2 cellular contexts compared by ENCODE assay signal in the genomic region with DNA sequence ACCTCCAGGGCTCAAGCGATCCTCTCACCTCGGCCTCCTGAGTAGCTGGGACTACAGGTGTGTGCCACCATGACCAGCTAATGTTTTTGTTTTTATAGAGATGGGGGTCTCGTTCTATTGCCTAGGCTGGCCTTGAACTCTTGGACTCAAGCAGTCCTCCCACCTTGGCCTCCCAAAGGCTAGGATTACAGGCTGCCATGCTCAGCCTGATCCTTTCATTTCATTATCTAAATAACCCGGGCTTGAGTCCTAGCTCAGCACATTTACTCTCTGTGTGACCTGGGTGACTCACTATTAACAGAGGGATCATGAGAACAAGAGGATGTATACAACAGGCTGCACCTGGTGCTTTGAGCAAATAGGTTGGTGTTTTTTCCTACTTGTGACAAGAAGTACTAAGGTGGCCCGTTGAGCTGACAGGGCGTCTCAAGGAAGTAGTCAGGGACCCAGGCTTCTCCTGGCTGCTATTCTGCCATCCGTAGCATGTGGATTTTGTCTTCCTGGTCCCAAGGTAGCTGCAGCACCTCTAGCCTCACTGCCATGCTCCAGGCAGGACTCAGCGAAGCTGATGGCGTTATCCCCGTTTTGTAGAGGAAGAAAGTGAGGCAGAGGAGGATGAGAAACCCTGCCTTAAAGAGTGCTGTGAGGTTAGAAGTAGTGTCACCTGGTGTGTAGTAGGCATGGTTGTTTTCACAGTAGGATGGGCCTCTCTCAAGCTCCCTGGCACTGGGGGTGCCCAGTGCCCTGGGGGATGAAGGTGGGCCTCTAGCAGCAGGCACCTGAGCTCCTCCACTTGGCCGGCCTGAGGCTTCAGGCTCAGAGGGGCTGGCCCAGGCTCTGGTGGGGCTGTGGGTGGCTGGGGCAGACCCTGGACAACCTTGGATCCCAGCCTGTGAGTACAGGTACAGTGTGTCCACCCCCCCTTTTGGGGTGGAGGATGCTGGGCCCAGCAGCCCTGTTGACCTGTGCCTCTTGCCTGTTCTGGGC.
TF ChIP-seq lines count a peak whose summit lies in the region.

No MANE protein-coding gene starts in this region.

TF ChIP-seq in WTC11, 78 proteins besides CTCF, POLR2A, EP300 and RAD21 (continued from another document):
- no peak for TF ChIP-seq ZNF281 (CRISPR knock-in tag; IDR thresholded peaks at IDR 0.05)
- no peak for TF ChIP-seq GRHL2 (CRISPR knock-in tag; IDR thresholded peaks at IDR 0.05; ENCODE audit: insufficient replicate concordance, severe bottlenecking)
- no peak for TF ChIP-seq SMAD4 (CRISPR knock-in tag; IDR thresholded peaks at IDR 0.05)
- TF ChIP-seq ZMAT4 (CRISPR knock-in tag; IDR thresholded peaks at IDR 0.05): no peak
- TF ChIP-seq IRF2 (CRISPR knock-in tag; IDR thresholded peaks at IDR 0.05; ENCODE audit: borderline replicate concordance, low read depth): no peak

TF ChIP-seq in HepG2, 621 proteins besides CTCF, POLR2A, EP300 and RAD21 (continued from another document and continues in another):
- TF ChIP-seq DNMT3B (CRISPR knock-in tag; conservative IDR thresholded peaks at IDR 0.05): no peak
- TF ChIP-seq RAD51 (IDR thresholded peaks at IDR 0.05; ENCODE audit: borderline replicate concordance): no peak
- no peak for TF ChIP-seq ZNF552 (CRISPR knock-in tag; IDR thresholded peaks at IDR 0.05; ENCODE audit: borderline replicate concordance)
- TF ChIP-seq ZNF441 (CRISPR knock-in tag; IDR thresholded peaks at IDR 0.05; ENCODE audit: borderline replicate concordance): no peak
- TF ChIP-seq POLR2G (IDR thresholded peaks at IDR 0.05; ENCODE audit: low read depth, low read length): no peak
- TF ChIP-seq TAF15 (IDR thresholded peaks at IDR 0.05; ENCODE audit: low read depth, low read length, poor library complexity, severe bottlenecking): no peak
- TF ChIP-seq, protein P1, sequence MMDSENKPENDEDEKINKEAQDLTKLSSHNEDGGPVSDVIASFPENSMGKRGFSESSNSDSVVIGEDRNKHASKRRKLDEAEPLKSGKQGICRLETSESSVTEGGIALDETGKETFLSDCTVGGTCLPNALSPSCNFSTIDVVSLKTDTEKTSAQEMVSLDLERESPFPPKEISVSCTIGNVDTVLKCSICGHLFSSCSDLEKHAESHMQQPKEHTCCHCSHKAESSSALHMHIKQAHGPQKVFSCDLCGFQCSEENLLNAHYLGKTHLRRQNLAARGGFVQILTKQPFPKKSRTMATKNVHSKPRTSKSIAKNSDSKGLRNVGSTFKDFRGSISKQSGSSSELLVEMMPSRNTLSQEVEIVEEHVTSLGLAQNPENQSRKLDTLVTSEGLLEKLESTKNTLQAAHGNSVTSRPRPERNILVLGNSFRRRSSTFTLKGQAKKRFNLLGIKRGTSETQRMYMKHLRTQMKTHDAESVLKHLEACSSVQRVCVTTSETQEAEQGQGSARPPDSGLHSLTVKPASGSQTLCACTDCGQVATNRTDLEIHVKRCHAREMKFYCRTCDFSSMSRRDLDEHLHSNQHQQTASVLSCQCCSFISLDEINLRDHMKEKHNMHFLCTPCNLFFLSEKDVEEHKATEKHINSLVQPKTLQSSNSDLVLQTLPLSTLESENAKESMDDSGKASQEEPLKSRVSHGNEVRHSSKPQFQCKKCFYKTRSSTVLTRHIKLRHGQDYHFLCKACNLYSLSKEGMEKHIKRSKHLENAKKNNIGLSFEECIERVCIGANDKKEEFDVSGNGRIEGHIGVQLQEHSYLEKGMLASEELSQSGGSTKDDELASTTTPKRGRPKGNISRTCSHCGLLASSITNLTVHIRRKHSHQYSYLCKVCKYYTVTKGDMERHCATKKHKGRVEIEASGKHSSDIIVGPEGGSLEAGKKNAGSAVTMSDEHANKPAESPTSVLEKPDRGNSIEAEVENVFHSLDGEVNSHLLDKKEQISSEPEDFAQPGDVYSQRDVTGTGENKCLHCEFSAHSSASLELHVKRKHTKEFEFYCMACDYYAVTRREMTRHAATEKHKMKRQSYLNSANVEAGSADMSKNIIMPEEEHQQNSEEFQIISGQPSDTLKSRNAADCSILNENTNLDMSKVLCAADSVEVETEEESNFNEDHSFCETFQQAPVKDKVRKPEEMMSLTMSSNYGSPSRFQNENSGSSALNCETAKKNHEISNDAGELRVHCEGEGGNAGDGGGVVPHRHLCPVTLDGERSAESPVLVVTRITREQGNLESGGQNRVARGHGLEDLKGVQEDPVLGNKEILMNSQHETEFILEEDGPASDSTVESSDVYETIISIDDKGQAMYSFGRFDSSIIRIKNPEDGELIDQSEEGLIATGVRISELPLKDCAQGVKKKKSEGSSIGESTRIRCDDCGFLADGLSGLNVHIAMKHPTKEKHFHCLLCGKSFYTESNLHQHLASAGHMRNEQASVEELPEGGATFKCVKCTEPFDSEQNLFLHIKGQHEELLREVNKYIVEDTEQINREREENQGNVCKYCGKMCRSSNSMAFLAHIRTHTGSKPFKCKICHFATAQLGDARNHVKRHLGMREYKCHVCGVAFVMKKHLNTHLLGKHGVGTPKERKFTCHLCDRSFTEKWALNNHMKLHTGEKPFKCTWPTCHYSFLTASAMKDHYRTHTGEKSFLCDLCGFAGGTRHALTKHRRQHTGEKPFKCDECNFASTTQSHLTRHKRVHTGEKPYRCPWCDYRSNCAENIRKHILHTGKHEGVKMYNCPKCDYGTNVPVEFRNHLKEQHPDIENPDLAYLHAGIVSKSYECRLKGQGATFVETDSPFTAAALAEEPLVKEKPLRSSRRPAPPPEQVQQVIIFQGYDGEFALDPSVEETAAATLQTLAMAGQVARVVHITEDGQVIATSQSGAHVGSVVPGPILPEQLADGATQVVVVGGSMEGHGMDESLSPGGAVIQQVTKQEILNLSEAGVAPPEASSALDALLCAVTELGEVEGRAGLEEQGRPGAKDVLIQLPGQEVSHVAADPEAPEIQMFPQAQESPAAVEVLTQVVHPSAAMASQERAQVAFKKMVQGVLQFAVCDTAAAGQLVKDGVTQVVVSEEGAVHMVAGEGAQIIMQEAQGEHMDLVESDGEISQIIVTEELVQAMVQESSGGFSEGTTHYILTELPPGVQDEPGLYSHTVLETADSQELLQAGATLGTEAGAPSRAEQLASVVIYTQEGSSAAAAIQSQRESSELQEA (CRISPR knock-in tag; IDR thresholded peaks at IDR 0.05; ENCODE audit: not compliant biosample characterization): no peak
- no peak for TF ChIP-seq ZNF468 (CRISPR knock-in tag; IDR thresholded peaks at IDR 0.05)
- TF ChIP-seq HDAC2 (CRISPR knock-in tag; IDR thresholded peaks at IDR 0.05): 0 out of 2 replicates have a peak, but pooled peaks have one; percentile 29
- no peak for TF ChIP-seq RFX1 (IDR thresholded peaks at IDR 0.05)
- TF ChIP-seq, protein P2, sequence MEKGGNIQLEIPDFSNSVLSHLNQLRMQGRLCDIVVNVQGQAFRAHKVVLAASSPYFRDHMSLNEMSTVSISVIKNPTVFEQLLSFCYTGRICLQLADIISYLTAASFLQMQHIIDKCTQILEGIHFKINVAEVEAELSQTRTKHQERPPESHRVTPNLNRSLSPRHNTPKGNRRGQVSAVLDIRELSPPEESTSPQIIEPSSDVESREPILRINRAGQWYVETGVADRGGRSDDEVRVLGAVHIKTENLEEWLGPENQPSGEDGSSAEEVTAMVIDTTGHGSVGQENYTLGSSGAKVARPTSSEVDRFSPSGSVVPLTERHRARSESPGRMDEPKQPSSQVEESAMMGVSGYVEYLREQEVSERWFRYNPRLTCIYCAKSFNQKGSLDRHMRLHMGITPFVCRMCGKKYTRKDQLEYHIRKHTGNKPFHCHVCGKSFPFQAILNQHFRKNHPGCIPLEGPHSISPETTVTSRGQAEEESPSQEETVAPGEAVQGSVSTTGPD (CRISPR knock-in tag; IDR thresholded peaks at IDR 0.05): no peak
- no peak for TF ChIP-seq ZNF574 (CRISPR knock-in tag; IDR thresholded peaks at IDR 0.05)
- no peak for TF ChIP-seq MTA3 (CRISPR knock-in tag; IDR thresholded peaks at IDR 0.05)
- TF ChIP-seq UBTF (CRISPR knock-in tag; IDR thresholded peaks at IDR 0.05): no peak
- no peak for TF ChIP-seq ZFAT (CRISPR knock-in tag; conservative IDR thresholded peaks at IDR 0.05)
- TF ChIP-seq ZBTB8A (CRISPR knock-in tag; IDR thresholded peaks at IDR 0.05; ENCODE audit: borderline replicate concordance, low read depth): no peak
- no peak for TF ChIP-seq ZNF18 (CRISPR knock-in tag; IDR thresholded peaks at IDR 0.05; ENCODE audit: insufficient replicate concordance)
- TF ChIP-seq ZNF496 (CRISPR knock-in tag; IDR thresholded peaks at IDR 0.05; ENCODE audit: insufficient replicate concordance): no peak
- TF ChIP-seq, protein P3, sequence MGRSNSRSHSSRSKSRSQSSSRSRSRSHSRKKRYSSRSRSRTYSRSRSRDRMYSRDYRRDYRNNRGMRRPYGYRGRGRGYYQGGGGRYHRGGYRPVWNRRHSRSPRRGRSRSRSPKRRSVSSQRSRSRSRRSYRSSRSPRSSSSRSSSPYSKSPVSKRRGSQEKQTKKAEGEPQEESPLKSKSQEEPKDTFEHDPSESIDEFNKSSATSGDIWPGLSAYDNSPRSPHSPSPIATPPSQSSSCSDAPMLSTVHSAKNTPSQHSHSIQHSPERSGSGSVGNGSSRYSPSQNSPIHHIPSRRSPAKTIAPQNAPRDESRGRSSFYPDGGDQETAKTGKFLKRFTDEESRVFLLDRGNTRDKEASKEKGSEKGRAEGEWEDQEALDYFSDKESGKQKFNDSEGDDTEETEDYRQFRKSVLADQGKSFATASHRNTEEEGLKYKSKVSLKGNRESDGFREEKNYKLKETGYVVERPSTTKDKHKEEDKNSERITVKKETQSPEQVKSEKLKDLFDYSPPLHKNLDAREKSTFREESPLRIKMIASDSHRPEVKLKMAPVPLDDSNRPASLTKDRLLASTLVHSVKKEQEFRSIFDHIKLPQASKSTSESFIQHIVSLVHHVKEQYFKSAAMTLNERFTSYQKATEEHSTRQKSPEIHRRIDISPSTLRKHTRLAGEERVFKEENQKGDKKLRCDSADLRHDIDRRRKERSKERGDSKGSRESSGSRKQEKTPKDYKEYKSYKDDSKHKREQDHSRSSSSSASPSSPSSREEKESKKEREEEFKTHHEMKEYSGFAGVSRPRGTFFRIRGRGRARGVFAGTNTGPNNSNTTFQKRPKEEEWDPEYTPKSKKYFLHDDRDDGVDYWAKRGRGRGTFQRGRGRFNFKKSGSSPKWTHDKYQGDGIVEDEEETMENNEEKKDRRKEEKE (IDR thresholded peaks at IDR 0.05): no peak
